In genomic region chr12:12872139-12872933, GRCh38 we compare ENCODE assay signal across 9 cellular contexts.
DNase-seq lines count a peak whose midpoint lies in the region; ATAC-seq, FAIRE-seq and TF ChIP-seq lines count a peak whose summit lies in the region.
"Had no signal": no experiment of that assay in that cellular context is flagged by ENCODE, and none has a peak within 500 bp of the region (broad histone marks: within the 10 kb centered on the region; RNA-seq: fewer than 3 reads in every experiment).

No MANE protein-coding gene starts in this region.

- H3K4me3 ChIP-seq in WI38 (ENCODE audit: low read depth, low read length): peak overlapping the region; percentile 10

- no peak for ATAC-seq in HG03354 (IDR thresholded peaks at IDR 0.05; ENCODE audit: poor library complexity, severe bottlenecking, unreplicated experiment)

- FAIRE-seq in urothelium cell line (lab: Jason Lieb, UNC): peak; percentile 83

- peak; percentile 81 for DNase-seq in SIG-M5 treated with dmso at 0.1 percent for 504 hours (lab: John Stamatoyannopoulos, UW; ENCODE audit: unreplicated experiment)
- DNase-seq in SIG-M5 (lab: John Stamatoyannopoulos, UW): no peak
- peak; percentile 86 for DNase-seq in iris pigment epithelial cell (ENCODE audit: low read depth)
- peak; percentile 60 for DNase-seq in urothelium cell line (ENCODE audit: low spot score)
- no peak for DNase-seq in SKM-1 treated with dmso at 0.1 percent for 144 hours (lab: John Stamatoyannopoulos, UW; ENCODE audit: unreplicated experiment)
- DNase-seq in T-helper 2 cell: no peak
- DNase-seq: SHP77 had no signal

- no peak for TF ChIP-seq CTCF in WI38 (IDR thresholded peaks at IDR 0.05; ENCODE audit: low read depth, low read length)

Comparison
In these comparisons a context has a peak if more than half of its experiments do, and no peak if none do; other contexts are left out.
1. DNase-seq: peak in SIG-M5 treated with dmso at 0.1 percent for 504 hours (single experiment), iris pigment epithelial cell (single experiment) and urothelium cell line (single experiment); none in SIG-M5 (single experiment), SKM-1 treated with dmso at 0.1 percent for 144 hours (single experiment) and T-helper 2 cell (0 of 5).